19 cellular contexts compared by ENCODE assay signal in the genomic region with DNA sequence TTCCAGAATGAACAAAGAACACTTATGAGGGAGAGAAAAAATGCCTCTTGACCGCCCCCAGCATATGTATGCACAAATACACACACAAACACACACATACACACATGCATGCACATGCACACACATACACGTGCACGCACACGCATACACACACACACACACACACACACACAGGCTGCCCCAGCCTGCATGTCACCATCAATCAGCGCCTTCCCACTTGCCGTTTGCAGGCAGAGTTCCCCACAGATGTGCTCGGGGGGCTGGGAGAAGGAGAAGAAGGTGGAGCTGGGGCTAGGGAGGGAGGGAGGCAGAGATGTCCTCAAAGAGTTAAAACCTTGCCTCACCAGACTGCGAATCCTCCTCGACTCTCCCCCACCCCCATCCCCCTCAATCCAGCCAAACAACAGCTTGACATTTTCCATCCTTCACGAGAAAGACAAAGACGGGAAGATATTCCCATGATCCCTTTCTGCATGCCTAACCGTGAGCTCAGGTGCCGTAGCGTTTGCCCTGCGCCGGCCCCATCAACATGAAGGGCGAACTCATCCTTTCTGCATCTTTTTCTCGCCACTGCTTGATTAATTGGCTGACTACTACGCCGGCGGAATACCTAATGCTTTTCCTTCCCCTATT.
DNase-seq lines count a peak whose midpoint lies in the region; TF ChIP-seq lines count a peak whose summit lies in the region.
"Had no signal": no experiment of that assay in that cellular context is flagged by ENCODE, and none has a peak within 500 bp of the region (broad histone marks: within the 10 kb centered on the region; RNA-seq: fewer than 3 reads in every experiment).

No MANE protein-coding gene starts in this region.

- H3K9me3 ChIP-seq in ascending aorta (no peaks in the 10 kb centered on the region), neuronal stem cell (replicated peaks in 1 of 2; ENCODE audit: control insufficient read depth in 2 of 2, insufficient read depth in 1 of 2, low read depth in 1 of 2, low read length in 2 of 2) (no peaks in the 10 kb centered on the region)
- H3K9me3 ChIP-seq: MG63 had no signal

- peak overlapping the region; percentile 50 for H2AFZ ChIP-seq in neuronal stem cell (ENCODE audit: low read length)
- H2AFZ ChIP-seq: GM23248, PC-9 had no signal

- no peak overlapping the region for H3K9ac ChIP-seq in neuronal stem cell (ENCODE audit: low read depth, low read length, poor library complexity)
- H3K9ac ChIP-seq: GM23248 had no signal

- H3K23ac ChIP-seq in neuronal stem cell (ENCODE audit: low read depth, low read length, poor library complexity), result no peak overlapping the region

- H4K8ac ChIP-seq in neuronal stem cell (ENCODE audit: low read depth, low read length), result no peak overlapping the region

- H3K27me3 ChIP-seq in ascending aorta (no peaks in the 10 kb centered on the region), neuronal stem cell (ENCODE audit: control insufficient read depth in 3 of 3, insufficient read depth in 3 of 3, low read depth in 1 of 3, low read length in 3 of 3) (no peaks in the 10 kb centered on the region)
- H3K27me3 ChIP-seq: MG63 had no signal

- H3K79me1 ChIP-seq in neuronal stem cell (ENCODE audit: low read depth, low read length), result no peaks in the 10 kb centered on the region

- H2AK5ac ChIP-seq in neuronal stem cell (ENCODE audit: low read depth, low read length), result peak overlapping the region; percentile 9

- peak overlapping the region; percentile 49 for H4K91ac ChIP-seq in neuronal stem cell (ENCODE audit: low read depth, low read length, poor library complexity)

- H3K4me2 ChIP-seq in neuronal stem cell (ENCODE audit: insufficient read depth, low read length, poor library complexity, severe bottlenecking), result no peak overlapping the region
- H3K4me2 ChIP-seq: PC-9 had no signal

- intact Hi-C loops in ascending aorta (cut with DNase I), result loop anchor here (5.0 kb wide), 1 partner anchor 136 kb away; no protein-coding TSS in a partner anchor
- intact Hi-C loops in posterior vena cava (cut with DNase I), result no loop called here

- H3K36me3 ChIP-seq in ascending aorta (no peaks in the 10 kb centered on the region), neuronal stem cell (replicated peaks in 1 of 2; ENCODE audit: control insufficient read depth in 2 of 2, insufficient read depth in 2 of 2, low read length in 2 of 2) (no peaks in the 10 kb centered on the region)
- H3K36me3 ChIP-seq: MG63 had no signal

- DNase-seq in ascending aorta (ENCODE audit: low spot score in 2 of 2) (no peak), iPS-NIHi11 (ENCODE audit: low spot score) (peak; percentile 30), neuronal stem cell (ENCODE audit: low spot score) (no peak), cerebellum (ENCODE audit: low spot score) (no peak), posterior vena cava (ENCODE audit: low spot score) (no peak), NCI-H226 (no peak)
- no peak for DNase-seq in stimulated activated CD4-positive, alpha-beta T cell treated with anti-CD3 and anti-CD28 coated beads, Interleukin-4, amount 100 ng/mL, for 1 hour
- DNase-seq: CD4-positive, CD25-positive, alpha-beta regulatory T cell; DMS79; Kasumi-1; MG63; NCI-H1417; NCI-H187; NCI-H510A; NCI-H748 treated with DMSO at 0.1 percent for 48 hours; PC-9; RPMI8226; SHP77 had no signal

- H3K4me1 ChIP-seq in ascending aorta (peaks cover 0 to 8% of the 10 kb centered on the region in 2 donors), neuronal stem cell (ENCODE audit: control insufficient read depth in 2 of 2, insufficient read depth in 1 of 2, low read depth in 1 of 2, low read length in 2 of 2) (peaks cover 13 to 14% of the 10 kb centered on the region in 2 donors)

- no peak overlapping the region for H2BK12ac ChIP-seq in neuronal stem cell (ENCODE audit: low read length)

- no peak overlapping the region for H3K4ac ChIP-seq in neuronal stem cell (ENCODE audit: low read length)

- no CpG with 5 or more reads among the region's 21 CpGs for WGBS in neuronal stem cell (ENCODE audit: extremely low coverage in 2 of 2, insufficient read length in 2 of 2, insufficient replicate concordance in 1 of 2), 2 donors

- TF ChIP-seq CTCF in ascending aorta (IDR thresholded peaks at IDR 0.05), result no peak

- H2BK5ac ChIP-seq in neuronal stem cell (ENCODE audit: low read length), result no peak overlapping the region

- peak overlapping the region; percentile 38 for H3K18ac ChIP-seq in neuronal stem cell (ENCODE audit: low read length)

- peak overlapping the region; percentile 47 to 83 for H3K27ac ChIP-seq in ascending aorta
- no peak overlapping the region for H3K27ac ChIP-seq in neuronal stem cell (replicated peaks; ENCODE audit: low read length)
- H3K27ac ChIP-seq: GM23248, PC-9 had no signal

- H2BK120ac ChIP-seq in neuronal stem cell (ENCODE audit: low read depth, low read length), result no peak overlapping the region

- H2BK15ac ChIP-seq in neuronal stem cell (ENCODE audit: low read length), result no peak overlapping the region

- H3K4me3 ChIP-seq in ascending aorta, result no peak overlapping the region
- peak overlapping the region; percentile 23 to 33 for H3K4me3 ChIP-seq in neuronal stem cell (ENCODE audit: low read length in 2 of 2)
- H3K4me3 ChIP-seq: GM23248, MG63, PC-9 had no signal

- no peak overlapping the region for H3K14ac ChIP-seq in neuronal stem cell (ENCODE audit: low read length)

Comparison
In these comparisons a context has a peak if more than half of its experiments do, and no peak if none do; other contexts are left out.
1. H3K4me3 ChIP-seq: peak in neuronal stem cell (2 of 2); none in ascending aorta (0 of 2).